Comparison of ENCODE assay signal across 21 cellular contexts in the genomic region with DNA sequence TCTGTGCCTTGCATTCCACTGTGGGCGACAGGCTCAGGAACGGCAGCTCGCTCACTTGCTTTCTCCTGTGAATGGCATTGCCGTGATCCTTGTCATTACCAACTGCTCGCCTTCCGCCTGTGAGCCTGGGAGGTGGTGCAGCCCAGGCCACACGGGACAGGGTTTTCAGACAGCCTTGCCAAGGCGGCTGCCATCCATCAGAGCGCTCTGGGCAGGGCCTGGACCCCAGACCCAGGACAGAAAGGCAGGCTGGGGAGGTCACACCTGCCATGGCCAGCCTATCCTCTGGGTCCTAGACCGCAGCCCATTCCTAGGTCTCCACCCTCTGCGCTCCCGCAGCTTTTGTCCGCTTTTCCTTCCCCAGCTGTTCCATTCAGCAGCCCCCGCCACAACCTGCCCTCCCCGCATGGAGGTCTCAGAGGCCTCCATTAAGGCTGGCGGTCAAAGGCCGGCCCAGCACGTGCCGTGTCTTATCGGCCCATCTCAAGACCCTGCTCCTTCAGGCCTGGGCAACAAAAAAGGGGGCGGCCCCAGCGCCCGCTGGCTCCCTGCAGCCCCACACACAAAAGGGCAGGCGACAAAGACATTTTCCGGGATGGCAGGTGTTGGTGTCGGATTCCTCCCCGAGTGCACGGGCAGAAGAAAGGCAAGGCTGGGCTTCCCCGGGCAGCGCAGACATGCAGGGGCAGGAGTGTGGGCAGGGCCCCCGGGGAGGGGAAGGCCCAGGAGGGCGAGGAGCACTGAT. TPM values are rescaled to one million over a fixed set of nuclear protein-coding genes. Genes with fewer than 3 reads are reported as not detected.
DNase-seq lines count a peak whose midpoint lies in the region; ATAC-seq and TF ChIP-seq lines count a peak whose summit lies in the region.
"Had no signal": no experiment of that assay in that cellular context is flagged by ENCODE, and none has a peak within 500 bp of the region (broad histone marks: within the 10 kb centered on the region; RNA-seq: fewer than 3 reads in every experiment).

No MANE protein-coding gene starts in this region.

- no peak for TF ChIP-seq POLR2A in esophagus muscularis mucosa (IDR thresholded peaks at IDR 0.05; ENCODE audit: low read depth)

- no peak for DNase-seq in stimulated activated naive CD8-positive, alpha-beta T cell treated with anti-CD3 and anti-CD28 coated beads, Interleukin-15, amount 100 ng/mL, for 72 hours
- DNase-seq in stimulated activated naive CD8-positive, alpha-beta T cell treated with anti-CD3 and anti-CD28 coated beads, Interleukin-15, Interleukin-2, amounts not matched to agents 100 U/mL and 50 U/mL, for 24 hours: no peak
- DNase-seq in NCI-H2196 (lab: John Stamatoyannopoulos, UW; ENCODE audit: unreplicated experiment): peak; percentile 82
- peak; percentile 81 for DNase-seq in ecto neural progenitor cell (ENCODE audit: low spot score)
- DNase-seq in esophagus muscularis mucosa (ENCODE audit: extremely low spot score): no peak
- DNase-seq: activated B cell treated with CpG ODN at 0.5 μM for 24 hours; activated CD8-positive, alpha-beta memory T cell treated with anti-CD3 and anti-CD28 coated beads for 24 hours; effector CD4-positive, alpha-beta T cell; natural killer cell; NCI-H446 treated with DMSO at 0.1 percent for 48 hours; stimulated activated naive B cell treated with anti-CD40 and anti-IgM and Interleukin-4, amounts not matched to agents 10 μg/mL and 1 μg/mL and 100 μg/mL, for 72 hours; transverse colon had no signal

- no peak for TF ChIP-seq CTCF in esophagus muscularis mucosa (IDR thresholded peaks at IDR 0.05)

- no peaks in the 10 kb centered on the region for H3K4me1 ChIP-seq in esophagus muscularis mucosa
- H3K4me1 ChIP-seq: A549 had no signal

- H3K27me3 ChIP-seq in esophagus muscularis mucosa: no peaks in the 10 kb centered on the region
- H3K27me3 ChIP-seq: transverse colon had no signal

- TF ChIP-seq EP300 in esophagus muscularis mucosa (IDR thresholded peaks at IDR 0.05): no peak

- ATAC-seq in stimulated activated naive CD8-positive, alpha-beta T cell treated with anti-CD3 and anti-CD28 coated beads, Interleukin-15, amount 100 ng/mL, for 72 hours: peak; percentile 40
- ATAC-seq in stimulated activated naive CD8-positive, alpha-beta T cell treated with anti-CD3 and anti-CD28 coated beads, Interleukin-15, Interleukin-2, amounts not matched to agents 100 U/mL and 50 U/mL, for 24 hours: no peak
- ATAC-seq in GM21737 (IDR thresholded peaks at IDR 0.05; ENCODE audit: unreplicated experiment) (no peak), HG03378 (IDR thresholded peaks at IDR 0.05; ENCODE audit: unreplicated experiment) (no peak), HG02885 (IDR thresholded peaks at IDR 0.05; ENCODE audit: poor library complexity, unreplicated experiment) (no peak)
- ATAC-seq: A549; natural killer cell; stimulated activated naive B cell treated with anti-CD40 and anti-IgM and Interleukin-4, amounts not matched to agents 10 μg/mL and 1 μg/mL and 100 μg/mL, for 72 hours had no signal

- no peaks in the 10 kb centered on the region for H3K9me3 Mint-ChIP-seq in stimulated activated naive CD8-positive, alpha-beta T cell treated with anti-CD3 and anti-CD28 coated beads, Interleukin-15, amount 100 ng/mL, for 72 hours
- H3K9me3 Mint-ChIP-seq: activated B cell treated with CpG ODN at 0.5 μM for 24 hours; activated T-helper 1 cell treated with anti-CD3 and anti-CD28 coated beads, Interleukin-12 subunit alpha, Interleukin-12 subunit beta, Interleukin-2, Interleukin-4 antibody, amounts not matched to agents 30 ng/mL and 10 ng/mL and 1 ng/mL, durations not matched to agents 14 hours and 24 hours and 36 hours; memory B cell; natural killer cell; stimulated activated naive B cell treated with anti-CD40 and anti-IgM and Interleukin-4, amounts not matched to agents 10 μg/mL and 1 μg/mL and 100 μg/mL, for 72 hours had no signal

- no peak overlapping the region for H3K27ac ChIP-seq in esophagus muscularis mucosa (replicated peaks in 1 of 4)
- H3K27ac ChIP-seq: A549, C4-2B, transverse colon had no signal

- H3K4me1 Mint-ChIP-seq in stimulated activated naive CD8-positive, alpha-beta T cell treated with anti-CD3 and anti-CD28 coated beads, Interleukin-15, amount 100 ng/mL, for 72 hours: no peaks in the 10 kb centered on the region
- H3K4me1 Mint-ChIP-seq: activated B cell treated with CpG ODN at 0.5 μM for 24 hours, memory B cell, natural killer cell had no signal

- no peak overlapping the region for H3K27ac Mint-ChIP-seq in stimulated activated naive CD8-positive, alpha-beta T cell treated with anti-CD3 and anti-CD28 coated beads, Interleukin-15, amount 100 ng/mL, for 72 hours
- H3K27ac Mint-ChIP-seq: activated B cell treated with CpG ODN at 0.5 μM for 24 hours; activated T-helper 1 cell treated with anti-CD3 and anti-CD28 coated beads, Interleukin-12 subunit alpha, Interleukin-12 subunit beta, Interleukin-2, Interleukin-4 antibody, amounts not matched to agents 30 ng/mL and 10 ng/mL and 1 ng/mL, durations not matched to agents 14 hours and 24 hours and 36 hours; memory B cell; natural killer cell; stimulated activated naive B cell treated with anti-CD40 and anti-IgM and Interleukin-4, amounts not matched to agents 10 μg/mL and 1 μg/mL and 100 μg/mL, for 72 hours had no signal

- intact Hi-C loops in esophagus muscularis mucosa (cut with DNase I): no loop called here

- H3K4me3 Mint-ChIP-seq in stimulated activated naive CD8-positive, alpha-beta T cell treated with anti-CD3 and anti-CD28 coated beads, Interleukin-15, amount 100 ng/mL, for 72 hours: no peak overlapping the region
- H3K4me3 Mint-ChIP-seq: activated B cell treated with CpG ODN at 0.5 μM for 24 hours; activated T-helper 1 cell treated with anti-CD3 and anti-CD28 coated beads, Interleukin-12 subunit alpha, Interleukin-12 subunit beta, Interleukin-2, Interleukin-4 antibody, amounts not matched to agents 30 ng/mL and 10 ng/mL and 1 ng/mL, durations not matched to agents 14 hours and 24 hours and 36 hours; memory B cell; natural killer cell; stimulated activated naive B cell treated with anti-CD40 and anti-IgM and Interleukin-4, amounts not matched to agents 10 μg/mL and 1 μg/mL and 100 μg/mL, for 72 hours had no signal

- WGBS in esophagus muscularis mucosa: 94% methylated on average over 18 of the region's 32 CpGs

- no peak overlapping the region for H3K4me3 ChIP-seq in esophagus muscularis mucosa
- H3K4me3 ChIP-seq: A549, transverse colon had no signal

- H3K36me3 ChIP-seq in esophagus muscularis mucosa: peaks cover 4 to 68% (median 49%) of the 10 kb centered on the region in 4 donors

- H3K9me3 ChIP-seq in esophagus muscularis mucosa: no peaks in the 10 kb centered on the region
- H3K9me3 ChIP-seq: A549, transverse colon had no signal

- H3K27me3 Mint-ChIP-seq in stimulated activated naive CD8-positive, alpha-beta T cell treated with anti-CD3 and anti-CD28 coated beads, Interleukin-15, amount 100 ng/mL, for 72 hours: no peaks in the 10 kb centered on the region
- H3K27me3 Mint-ChIP-seq: activated B cell treated with CpG ODN at 0.5 μM for 24 hours; memory B cell; stimulated activated naive B cell treated with anti-CD40 and anti-IgM and Interleukin-4, amounts not matched to agents 10 μg/mL and 1 μg/mL and 100 μg/mL, for 72 hours had no signal

RNA-seq across cellular contexts. Expression of a gene that starts 28.1 kb away (rescaled TPM):
- total RNA-seq in esophagus muscularis mucosa: not detected
- total RNA-seq: activated B cell treated with CpG ODN at 0.5 μM for 24 hours, cardiac septum, natural killer cell, pulmonary artery endothelial cell had no signal

Comparison
In these comparisons a context has a peak if more than half of its experiments do, and no peak if none do; other contexts are left out.
1. DNase-seq: peak in NCI-H2196 (single experiment) and ecto neural progenitor cell (single experiment); none in stimulated activated naive CD8-positive, alpha-beta T cell treated with anti-CD3 and anti-CD28 coated beads, Interleukin-15, amount 100 ng/mL, for 72 hours (0 of 2), stimulated activated naive CD8-positive, alpha-beta T cell treated with anti-CD3 and anti-CD28 coated beads, Interleukin-15, Interleukin-2, amounts not matched to agents 100 U/mL and 50 U/mL, for 24 hours (single experiment) and esophagus muscularis mucosa (single experiment).